Comparison of ENCODE assay signal across 29 cellular contexts in the genomic region with DNA sequence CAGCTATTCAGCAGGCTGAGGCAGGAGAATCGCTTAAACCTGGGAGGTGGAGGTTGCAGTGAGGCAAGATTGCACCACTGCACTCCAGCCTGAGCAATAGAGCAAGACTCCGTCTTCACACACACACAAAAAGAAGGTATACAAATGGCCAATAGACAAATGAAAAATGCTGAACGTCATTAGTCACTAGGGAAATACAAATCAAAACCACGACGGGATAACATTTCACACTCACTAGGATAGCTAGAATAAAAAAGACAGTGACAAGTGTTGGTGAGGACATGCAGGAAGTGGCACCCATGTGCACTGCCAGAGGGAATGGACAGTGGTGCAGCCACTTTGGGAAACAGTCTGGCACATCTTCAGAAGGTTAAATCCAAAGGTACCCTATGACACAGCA.
"Had no signal": no experiment of that assay in that cellular context is flagged by ENCODE, and none has a peak within 500 bp of the region (broad histone marks: within the 10 kb centered on the region; RNA-seq: fewer than 3 reads in every experiment).

No MANE protein-coding gene starts in this region.

- ATAC-seq: activated CD4-positive, alpha-beta T cell treated with anti-CD3 and anti-CD28 coated beads for 36 hours; activated T-cell treated with anti-CD3 and anti-CD28 coated beads, Interleukin-2, amount 50 U/mL, for 72 hours; gastrocnemius medialis; left lung; stimulated activated naive B cell treated with anti-CD40 and anti-IgM and Interleukin-4, amounts not matched to agents 10 μg/mL and 1 μg/mL and 100 μg/mL, for 72 hours had no signal

- FAIRE-seq: endometrium, islet of Langerhans had no signal

- H3K27ac ChIP-seq: cardiac muscle cell, colonic mucosa, gastrocnemius medialis, left lung, neutrophil, sigmoid colon, stomach, thyroid gland, upper lobe of left lung had no signal

- H3K9me3 ChIP-seq: colonic mucosa, gastrocnemius medialis, left lung, neutrophil, sigmoid colon, stomach, thyroid gland, upper lobe of left lung had no signal

- H3K36me3 ChIP-seq: colonic mucosa had no signal

- H3K4me3 ChIP-seq: cardiac muscle cell, colonic mucosa, gastrocnemius medialis, left lung, lung, sigmoid colon, smooth muscle cell, stomach, thyroid gland, upper lobe of left lung had no signal

- H3K4me2 ChIP-seq: smooth muscle cell had no signal

- H3K27me3 ChIP-seq: cardiac muscle cell, colonic mucosa, gastrocnemius medialis, left lung, neutrophil, sigmoid colon, stomach, thyroid gland, upper lobe of left lung had no signal

- DNase-seq: activated CD4-positive, alpha-beta T cell treated with anti-CD3 and anti-CD28 coated beads for 36 hours; activated CD4-positive, CD25-positive, alpha-beta regulatory T cell; activated effector memory CD4-positive, alpha-beta T cell treated with Interleukin-2 at 50 U/mL for 16 hours; activated naive CD4-positive, alpha-beta T cell treated with Interleukin-2 at 50 U/mL for 16 hours; activated T-cell treated with anti-CD3 and anti-CD28 coated beads for 4 hours; activated T-cell treated with anti-CD3 and anti-CD28 coated beads, Interleukin-2, amount 50 U/mL, for 72 hours; anterior cingulate cortex; cerebellar nuclear complex; colonic mucosa; effector CD8-positive, alpha-beta T cell; erythroblast; gastrocnemius medialis; glutamatergic neuron; left lung; naive B cell; nephron progenitor cell; retina; sigmoid colon; stimulated activated CD4-positive, alpha-beta T cell treated with anti-CD3 and anti-CD28 coated beads, Interleukin-1b, Interleukin-23, amount 100 ng/mL, for 48 hours; stimulated activated naive B cell treated with anti-CD40 and anti-IgM and Interleukin-4, amounts not matched to agents 10 μg/mL and 1 μg/mL and 100 μg/mL, for 72 hours; stomach; thyroid gland; upper lobe of left lung had no signal

- H3K4me1 ChIP-seq: colonic mucosa, stomach, thyroid gland, upper lobe of left lung had no signal
